In genomic region chr11:16412525-16413194, GRCh38 we compare ENCODE assay signal across 1 cellular context.
TF ChIP-seq lines count a peak whose summit lies in the region.

No MANE protein-coding gene starts in this region.

TF ChIP-seq in K562, 482 proteins besides CTCF, POLR2A, EP300 and RAD21 (continued from another document):
- TF ChIP-seq SIN3A (IDR thresholded peaks at IDR 0.05; ENCODE audit: borderline replicate concordance in 2 of 2, control insufficient read depth in 1 of 2, low read depth in 2 of 2, low read length in 2 of 2) = no peak
- TF ChIP-seq NUFIP1 (IDR thresholded peaks at IDR 0.05; ENCODE audit: partially characterized antibody) = no peak
- TF ChIP-seq ZNF668 (CRISPR knock-in tag; IDR thresholded peaks at IDR 0.05) = no peak
- no peak for TF ChIP-seq VEZF1 (CRISPR knock-in tag; IDR thresholded peaks at IDR 0.05)
- no peak for TF ChIP-seq EZH2 (IDR thresholded peaks at IDR 0.05; ENCODE audit: borderline replicate concordance, low read depth, low read length)
- no peak for TF ChIP-seq MEF2A (IDR thresholded peaks at IDR 0.05; ENCODE audit: control insufficient read depth, low read depth, low read length)
- TF ChIP-seq MCM3 (IDR thresholded peaks at IDR 0.05) = no peak
- no peak for TF ChIP-seq ELK1 (CRISPR knock-in tag; IDR thresholded peaks at IDR 0.05)
- no peak for TF ChIP-seq ZBTB17 (CRISPR knock-in tag; IDR thresholded peaks at IDR 0.05)
- TF ChIP-seq CBX2 (IDR thresholded peaks at IDR 0.05; ENCODE audit: insufficient read depth, low read length, poor library complexity, severe bottlenecking) = no peak
- no peak for TF ChIP-seq SOX6 (IDR thresholded peaks at IDR 0.05)
- TF ChIP-seq HOMEZ (CRISPR knock-in tag; IDR thresholded peaks at IDR 0.05) = no peak
- TF ChIP-seq GABPA (tag; conservative IDR thresholded peaks at IDR 0.05; ENCODE audit: low read depth) = no peak
- TF ChIP-seq RERE (CRISPR knock-in tag; IDR thresholded peaks at IDR 0.05; ENCODE audit: borderline replicate concordance) = no peak
- no peak for TF ChIP-seq WHSC1 (IDR thresholded peaks at IDR 0.05; ENCODE audit: low read length)
- TF ChIP-seq FOXA3 (CRISPR knock-in tag; conservative IDR thresholded peaks at IDR 0.05 in 1 of 2, IDR thresholded peaks at IDR 0.05 in 1 of 2) = no peak
- TF ChIP-seq SRSF7 (optimal IDR thresholded peaks at IDR 0.05; ENCODE audit: low read depth, low read length) = no peak
- no peak for TF ChIP-seq HCFC1 (IDR thresholded peaks at IDR 0.05; ENCODE audit: low read depth, low read length)
